ENCODE assay signal across 8 cellular contexts in the genomic region with DNA sequence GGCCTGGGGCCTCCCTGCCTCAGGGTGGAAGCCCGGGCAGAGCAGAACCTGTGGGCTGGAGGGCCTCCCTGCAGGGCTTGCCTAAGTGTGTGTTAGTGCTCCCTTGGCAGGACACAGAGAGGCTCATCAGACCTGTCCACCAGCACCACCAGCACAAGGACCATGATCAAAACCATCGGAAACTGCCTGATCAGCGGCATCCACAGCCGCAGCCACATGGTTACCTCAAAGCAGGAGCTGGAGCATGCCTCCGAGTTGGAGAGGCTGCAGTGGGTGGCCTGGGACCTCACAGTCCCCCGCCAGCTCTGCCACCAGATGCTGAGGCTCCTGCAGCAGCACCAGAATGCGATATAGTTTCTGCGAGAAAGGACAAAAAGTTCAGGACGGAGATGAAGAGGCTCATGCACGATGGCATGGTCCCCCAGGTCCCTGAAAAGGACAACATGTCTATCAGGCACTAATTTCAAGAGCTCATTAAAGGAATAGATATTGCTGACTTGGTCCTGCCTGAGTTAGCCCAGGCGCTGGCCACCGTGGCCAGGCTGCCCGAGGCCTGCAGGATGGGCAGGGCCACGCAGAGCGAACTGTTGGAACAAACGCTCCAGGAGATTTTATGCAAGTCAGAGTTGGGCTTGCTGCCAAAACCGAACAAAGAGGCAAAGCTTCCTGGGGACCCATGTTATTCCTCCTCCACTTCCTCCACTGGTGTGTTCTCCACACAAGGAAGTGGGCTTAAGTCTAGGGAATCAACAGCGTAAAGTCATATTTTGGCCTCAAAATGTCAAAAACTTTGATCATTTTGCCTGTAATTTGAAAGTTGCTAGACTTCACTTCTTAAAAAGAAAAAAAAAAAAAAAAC.
A peak's percentile ranks its signal among the peaks of the same experiment; 100 is the strongest.
DNase-seq lines count a peak whose midpoint lies in the region; ATAC-seq and TF ChIP-seq lines count a peak whose summit lies in the region.

No MANE protein-coding gene starts in this region.

- H3K4me1 Mint-ChIP-seq in GM23338 (0 out of 3 replicates have a peak, but pooled peaks cover 2% of the 10 kb centered on the region), WTC11 (0 out of 2 replicates have a peak, but pooled peaks cover 2% of the 10 kb centered on the region)

- H3K27ac ChIP-seq in GM23338 (ENCODE audit: low read depth) (no peak overlapping the region), RWPE2 (ENCODE audit: poor library complexity, severe bottlenecking) (peak overlapping the region; percentile 39)

- H3K9me3 Mint-ChIP-seq in GM23338 (peaks cover 5% of the 10 kb centered on the region), WTC11 (peaks cover 9% of the 10 kb centered on the region)

- no peaks in the 10 kb centered on the region for H3K9me2 ChIP-seq in GM23338 (ENCODE audit: insufficient read depth)

- H3K27ac Mint-ChIP-seq in GM23338: no peak overlapping the region
- no peak overlapping the region for H3K27ac Mint-ChIP-seq in WTC11

- H3K79me2 ChIP-seq in GM23338 (replicated peaks; ENCODE audit: insufficient read depth): no peaks in the 10 kb centered on the region

- H3K36me3 ChIP-seq in GM23338 (ENCODE audit: insufficient read depth) (no peaks in the 10 kb centered on the region; the same call in 1 of the 2 replicates), RWPE2 (ENCODE audit: low read depth) (no peaks in the 10 kb centered on the region)

- H3K9me3 ChIP-seq in RWPE2 (ENCODE audit: severe bottlenecking): no peaks in the 10 kb centered on the region

- H3K36me3 Mint-ChIP-seq in GM23338 (ENCODE audit: low read depth) (peaks cover 3% of the 10 kb centered on the region; the same call in 1 of the 3 replicates), WTC11 (peaks cover 6% of the 10 kb centered on the region)

- no peak overlapping the region for H3K4me2 ChIP-seq in GM23338

- intact Hi-C loops in sciatic nerve (cut with DNase I): no loop called here

- H4K20me1 ChIP-seq in GM23338 (replicated peaks; ENCODE audit: insufficient read depth): no peaks in the 10 kb centered on the region

- TF ChIP-seq CTCF in GM23338 (conservative IDR thresholded peaks at IDR 0.05; ENCODE audit: low read depth in 2 of 2) (no peak), RWPE2 (IDR thresholded peaks at IDR 0.05; ENCODE audit: poor library complexity, severe bottlenecking) (no peak), WTC11 (IDR thresholded peaks at IDR 0.05) (no peak)

- no peaks in the 10 kb centered on the region for H3K27me3 ChIP-seq in GM23338 (ENCODE audit: insufficient read depth)
- H3K27me3 ChIP-seq in RWPE2 (ENCODE audit: insufficient read depth, poor library complexity, severe bottlenecking): no peaks in the 10 kb centered on the region

- POLR2A ChIA-PET in WTC11 (lab: Charles Lee): interaction anchor here (0.5 kb wide), 1 partner anchor 12 kb away, joined by 3 read pairs; no protein-coding TSS in a partner anchor

- H3K4me1 ChIP-seq in GM23338 (ENCODE audit: insufficient read depth) (no peaks in the 10 kb centered on the region), RWPE2 (ENCODE audit: insufficient read depth, poor library complexity, severe bottlenecking) (peaks cover 13% of the 10 kb centered on the region)

- H3F3A ChIP-seq in GM23338 (replicated peaks; ENCODE audit: low read depth): no peaks in the 10 kb centered on the region

- H3K4me3 ChIP-seq in GM23338: no peak overlapping the region
- H3K4me3 ChIP-seq in RWPE2 (ENCODE audit: severe bottlenecking): no peak overlapping the region

- no peak overlapping the region for H3K4me3 Mint-ChIP-seq in GM23338
- no peak overlapping the region for H3K4me3 Mint-ChIP-seq in WTC11

- H2AFZ ChIP-seq in GM23338: peak overlapping the region; percentile 47; the same call in 1 of the 2 replicates

- ATAC-seq in GM23338 (no peak), RWPE2 (ENCODE audit: low read depth) (peak; percentile 76; the same call in 2 of the 3 replicates), sciatic nerve (peak; percentile 87), WTC11 (no peak), HG02588 (IDR thresholded peaks at IDR 0.05; ENCODE audit: unreplicated experiment) (no peak), HG03025 (IDR thresholded peaks at IDR 0.05; ENCODE audit: low FRiP score, unreplicated experiment) (no peak)

- H3K27me3 Mint-ChIP-seq in GM23338 (ENCODE audit: insufficient read depth, low read depth, poor library complexity) (no peaks in the 10 kb centered on the region), WTC11 (ENCODE audit: low read depth) (no peaks in the 10 kb centered on the region; the same call in 1 of the 2 replicates)

- DNase-seq in GM23338 (ENCODE audit: low spot score): no peak
- no peak for DNase-seq in RWPE2 (ENCODE audit: low spot score)
- DNase-seq in globus pallidus (ENCODE audit: low spot score): peak; percentile 63
- peak; percentile 90 for DNase-seq in sciatic nerve (ENCODE audit: low spot score)
- no peak for DNase-seq in WTC11 (ENCODE audit: low spot score)
- no peak for DNase-seq in iPS-NIHi7 (ENCODE audit: extremely low spot score)

- CTCF ChIA-PET in WTC11 (lab: Charles Lee): interaction anchor here (0.7 kb wide), 1 partner anchor 243 kb away, joined by 4 read pairs; no protein-coding TSS in a partner anchor

TF ChIP-seq in GM23338, 12 proteins besides CTCF, POLR2A, EP300 and RAD21 (continues in another document):
- TF ChIP-seq, protein P1, sequence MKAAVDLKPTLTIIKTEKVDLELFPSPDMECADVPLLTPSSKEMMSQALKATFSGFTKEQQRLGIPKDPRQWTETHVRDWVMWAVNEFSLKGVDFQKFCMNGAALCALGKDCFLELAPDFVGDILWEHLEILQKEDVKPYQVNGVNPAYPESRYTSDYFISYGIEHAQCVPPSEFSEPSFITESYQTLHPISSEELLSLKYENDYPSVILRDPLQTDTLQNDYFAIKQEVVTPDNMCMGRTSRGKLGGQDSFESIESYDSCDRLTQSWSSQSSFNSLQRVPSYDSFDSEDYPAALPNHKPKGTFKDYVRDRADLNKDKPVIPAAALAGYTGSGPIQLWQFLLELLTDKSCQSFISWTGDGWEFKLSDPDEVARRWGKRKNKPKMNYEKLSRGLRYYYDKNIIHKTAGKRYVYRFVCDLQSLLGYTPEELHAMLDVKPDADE (IDR thresholded peaks at IDR 0.05): no peak
- TF ChIP-seq EZH2phosphoT487 (IDR thresholded peaks at IDR 0.05; ENCODE audit: unreplicated experiment) (no peak), ZNF114 (CRISPR knock-in tag; IDR thresholded peaks at IDR 0.05) (no peak), ZNF331 (CRISPR knock-in tag; IDR thresholded peaks at IDR 0.05; ENCODE audit: low read depth) (no peak), EZH2 (IDR thresholded peaks at IDR 0.05; ENCODE audit: low read depth, unreplicated experiment) (no peak), POLR2AphosphoS5 (IDR thresholded peaks at IDR 0.05; ENCODE audit: low read depth) (no peak), NANOG (IDR thresholded peaks at IDR 0.05; ENCODE audit: borderline replicate concordance) (no peak), CREB1 (CRISPR knock-in tag; IDR thresholded peaks at IDR 0.05; ENCODE audit: low read depth) (no peak)

TF ChIP-seq in WTC11, 78 proteins besides CTCF, POLR2A, EP300 and RAD21:
- TF ChIP-seq TCF7 (CRISPR knock-in tag; IDR thresholded peaks at IDR 0.05; ENCODE audit: low read depth): no peak
- no peak for TF ChIP-seq CBFB (CRISPR knock-in tag; IDR thresholded peaks at IDR 0.05; ENCODE audit: low read depth)
- TF ChIP-seq SOX15 (CRISPR knock-in tag; IDR thresholded peaks at IDR 0.05): no peak
- no peak for TF ChIP-seq IRF2 (CRISPR knock-in tag; IDR thresholded peaks at IDR 0.05; ENCODE audit: borderline replicate concordance, low read depth)
- no peak for TF ChIP-seq PRRX2 (CRISPR knock-in tag; IDR thresholded peaks at IDR 0.05)
- TF ChIP-seq, protein P2, sequence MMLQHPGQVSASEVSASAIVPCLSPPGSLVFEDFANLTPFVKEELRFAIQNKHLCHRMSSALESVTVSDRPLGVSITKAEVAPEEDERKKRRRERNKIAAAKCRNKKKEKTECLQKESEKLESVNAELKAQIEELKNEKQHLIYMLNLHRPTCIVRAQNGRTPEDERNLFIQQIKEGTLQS (CRISPR knock-in tag; conservative IDR thresholded peaks at IDR 0.05): no peak
- TF ChIP-seq, protein P3, sequence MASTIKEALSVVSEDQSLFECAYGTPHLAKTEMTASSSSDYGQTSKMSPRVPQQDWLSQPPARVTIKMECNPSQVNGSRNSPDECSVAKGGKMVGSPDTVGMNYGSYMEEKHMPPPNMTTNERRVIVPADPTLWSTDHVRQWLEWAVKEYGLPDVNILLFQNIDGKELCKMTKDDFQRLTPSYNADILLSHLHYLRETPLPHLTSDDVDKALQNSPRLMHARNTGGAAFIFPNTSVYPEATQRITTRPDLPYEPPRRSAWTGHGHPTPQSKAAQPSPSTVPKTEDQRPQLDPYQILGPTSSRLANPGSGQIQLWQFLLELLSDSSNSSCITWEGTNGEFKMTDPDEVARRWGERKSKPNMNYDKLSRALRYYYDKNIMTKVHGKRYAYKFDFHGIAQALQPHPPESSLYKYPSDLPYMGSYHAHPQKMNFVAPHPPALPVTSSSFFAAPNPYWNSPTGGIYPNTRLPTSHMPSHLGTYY (CRISPR knock-in tag; IDR thresholded peaks at IDR 0.05): no peak
- TF ChIP-seq SMAD3 (CRISPR knock-in tag; IDR thresholded peaks at IDR 0.05; ENCODE audit: borderline replicate concordance): no peak
- TF ChIP-seq ZNF232 (CRISPR knock-in tag; IDR thresholded peaks at IDR 0.05): no peak
- TF ChIP-seq FOXK1 (CRISPR knock-in tag; IDR thresholded peaks at IDR 0.05): no peak
- no peak for TF ChIP-seq ZNF263 (CRISPR knock-in tag; IDR thresholded peaks at IDR 0.05; ENCODE audit: low read depth)
- no peak for TF ChIP-seq TEAD4 (CRISPR knock-in tag; IDR thresholded peaks at IDR 0.05)

Comparison
In these comparisons a context has a peak if more than half of its experiments do, and no peak if none do; other contexts are left out.
1. ATAC-seq: peak in RWPE2 (single experiment) and sciatic nerve (single experiment); none in GM23338 (single experiment), WTC11 (single experiment), HG02588 (single experiment) and HG03025 (single experiment).
2. DNase-seq: peak in globus pallidus (single experiment) and sciatic nerve (single experiment); none in GM23338 (single experiment), RWPE2 (single experiment), WTC11 (single experiment) and iPS-NIHi7 (single experiment).